In genomic region chr17:39132192-39132600, GRCh38 we compare ENCODE assay signal across 13 cellular contexts. TPM values are rescaled to one million over a fixed set of nuclear protein-coding genes. Genes with fewer than 3 reads are reported as not detected.
DNase-seq lines count a peak whose midpoint lies in the region; ATAC-seq and TF ChIP-seq lines count a peak whose summit lies in the region.
"Had no signal": no experiment of that assay in that cellular context is flagged by ENCODE, and none has a peak within 500 bp of the region (broad histone marks: within the 10 kb centered on the region; RNA-seq: fewer than 3 reads in every experiment).

No MANE protein-coding gene starts in this region.

- no peak overlapping the region for H2BK20ac ChIP-seq in H9 (ENCODE audit: low read depth, low read length, poor library complexity, severe bottlenecking)

- H2AK5ac ChIP-seq in H9 (ENCODE audit: insufficient read length, low read length): no peak overlapping the region

- no peaks in the 10 kb centered on the region; a peak in 1 of 5 replicates for H3K9me3 Mint-ChIP-seq in H9
- H3K9me3 Mint-ChIP-seq: stimulated activated naive B cell treated with anti-CD40 and anti-IgM and Interleukin-4, amounts not matched to agents 10 μg/mL and 1 μg/mL and 100 μg/mL, for 72 hours had no signal

- no peak overlapping the region for H4K91ac ChIP-seq in H9 (ENCODE audit: insufficient read length, low read depth, low read length)

- H3K27ac ChIP-seq in H9 (ENCODE audit: insufficient read length, low read depth, low read length) (no peak overlapping the region), heart right ventricle (peak overlapping the region in 7 of 10 donors; percentile 6 to 68 (median 40))

- peak; percentile 56 to 86 (median 77) for ATAC-seq in heart right ventricle
- ATAC-seq in GM18870 (IDR thresholded peaks at IDR 0.05; ENCODE audit: unreplicated experiment): no peak
- ATAC-seq in GM21360 (IDR thresholded peaks at IDR 0.05; ENCODE audit: unreplicated experiment): no peak
- ATAC-seq: stimulated activated naive B cell treated with anti-CD40 and anti-IgM and Interleukin-4, amounts not matched to agents 10 μg/mL and 1 μg/mL and 100 μg/mL, for 72 hours had no signal

- no peak overlapping the region for H4K8ac ChIP-seq in H9 (replicated peaks; ENCODE audit: insufficient read length, low read depth, low read length)

- H3K4me3 Mint-ChIP-seq in H9: no peak overlapping the region; a peak in 1 of 5 replicates
- H3K4me3 Mint-ChIP-seq: stimulated activated naive B cell treated with anti-CD40 and anti-IgM and Interleukin-4, amounts not matched to agents 10 μg/mL and 1 μg/mL and 100 μg/mL, for 72 hours had no signal

- no peak for DNase-seq in H9
- peak; percentile 83 for DNase-seq in amniotic epithelial cell (ENCODE audit: low read depth)
- peak; percentile 34 to 44 for DNase-seq in heart right ventricle
- no peak for DNase-seq in NCI-H146 treated with DMSO at 0.1 percent for 48 hours (lab: John Stamatoyannopoulos, UW; ENCODE audit: unreplicated experiment)
- no peak for DNase-seq in RPMI8226
- DNase-seq: central memory CD4-positive, alpha-beta T cell; glutamatergic neuron; stimulated activated CD4-positive, alpha-beta T cell treated with anti-CD3 and anti-CD28 coated beads, Interleukin-15, amount 100 ng/mL, for 24 hours; stimulated activated naive B cell treated with anti-CD40 and anti-IgM and Interleukin-4, amounts not matched to agents 10 μg/mL and 1 μg/mL and 100 μg/mL, for 72 hours had no signal

- H2AFZ ChIP-seq in H9 (ENCODE audit: low read length): no peak overlapping the region

- no peak overlapping the region for H2BK120ac ChIP-seq in H9 (ENCODE audit: low read depth, low read length, poor library complexity, severe bottlenecking)

- H3K79me2 ChIP-seq in H9 (ENCODE audit: insufficient read depth, low read length): no peaks in the 10 kb centered on the region

- TF ChIP-seq CTCF in H9 (conservative IDR thresholded peaks at IDR 0.05) (no peak), heart right ventricle (IDR thresholded peaks at IDR 0.05) (no peak)

- peak overlapping the region; percentile 41 to 62 (median 58); a peak in 5 of 7 replicates for H3K27ac Mint-ChIP-seq in H9
- H3K27ac Mint-ChIP-seq: stimulated activated naive B cell treated with anti-CD40 and anti-IgM and Interleukin-4, amounts not matched to agents 10 μg/mL and 1 μg/mL and 100 μg/mL, for 72 hours had no signal

- no peak overlapping the region for H2BK12ac ChIP-seq in H9 (ENCODE audit: insufficient read length, low read depth, low read length)

- H3K27me3 Mint-ChIP-seq in H9 (ENCODE audit: low read depth): peaks cover 5% of the 10 kb centered on the region

- H3K4me3 ChIP-seq in heart right ventricle (no peak overlapping the region), skeletal muscle satellite cell (ENCODE audit: low read length) (peak overlapping the region; percentile 39)
- H3K4me3 ChIP-seq: HAP-1 had no signal

- no peaks in the 10 kb centered on the region for H4K20me1 ChIP-seq in H9 (ENCODE audit: control insufficient read depth, insufficient read depth, insufficient read length)

- H3K23me2 ChIP-seq in H9 (ENCODE audit: insufficient read length, low read depth, low read length, poor library complexity, severe bottlenecking): no peaks in the 10 kb centered on the region

- H3K14ac ChIP-seq in H9 (ENCODE audit: insufficient read depth, low read length): no peak overlapping the region; the same call in 1 of the 2 replicates

- H3K9ac ChIP-seq in H9 (ENCODE audit: extremely low read depth, insufficient read length, low read length) (no peak overlapping the region), skeletal muscle satellite cell (ENCODE audit: low read depth, low read length) (no peak overlapping the region)

- no peak overlapping the region for H3K4ac ChIP-seq in H9 (ENCODE audit: low read depth, low read length)

- H3K36me3 ChIP-seq in heart right ventricle (no peaks in the 10 kb centered on the region), skeletal muscle satellite cell (ENCODE audit: insufficient read depth, low read length) (no peaks in the 10 kb centered on the region)
- H3K36me3 ChIP-seq: HAP-1 had no signal

- H3K4me1 Mint-ChIP-seq in H9: peaks cover 8 to 9% of the 10 kb centered on the region in 2 experiments; a peak in 3 of 4 replicates
- H3K4me1 Mint-ChIP-seq: stimulated activated naive B cell treated with anti-CD40 and anti-IgM and Interleukin-4, amounts not matched to agents 10 μg/mL and 1 μg/mL and 100 μg/mL, for 72 hours had no signal

- no peak overlapping the region for H2BK5ac ChIP-seq in H9 (ENCODE audit: insufficient read length, low read length)

- no peaks in the 10 kb centered on the region; a peak in 2 of 7 replicates for H3K36me3 Mint-ChIP-seq in H9 (ENCODE audit: insufficient read depth in 1 of 3, low read depth in 3 of 3)
- H3K36me3 Mint-ChIP-seq: stimulated activated naive B cell treated with anti-CD40 and anti-IgM and Interleukin-4, amounts not matched to agents 10 μg/mL and 1 μg/mL and 100 μg/mL, for 72 hours had no signal

- H3K23ac ChIP-seq in H9 (ENCODE audit: insufficient read length, low read depth, low read length): no peak overlapping the region

- H3K9me3 ChIP-seq in H9 (ENCODE audit: control insufficient read depth, low read depth, low read length) (no peaks in the 10 kb centered on the region), heart right ventricle (no peaks in the 10 kb centered on the region), skeletal muscle satellite cell (replicated peaks; ENCODE audit: low read length) (no peaks in the 10 kb centered on the region)
- H3K9me3 ChIP-seq: HAP-1 had no signal

- H3K18ac ChIP-seq in H9 (ENCODE audit: insufficient read length, low read depth, low read length): no peak overlapping the region

- no peak overlapping the region for H3K56ac ChIP-seq in H9 (ENCODE audit: insufficient read length, low read depth, low read length)

- H3K27me3 ChIP-seq in H9 (ENCODE audit: insufficient read depth, low read length) (no peaks in the 10 kb centered on the region), heart right ventricle (no peaks in the 10 kb centered on the region), skeletal muscle satellite cell (ENCODE audit: control insufficient read depth, insufficient read depth, low read length) (no peaks in the 10 kb centered on the region)

- H3K4me2 ChIP-seq in H9 (ENCODE audit: insufficient read depth, insufficient read length, low read length) (no peak overlapping the region), skeletal muscle satellite cell (ENCODE audit: low read length) (peak overlapping the region; percentile 15)

- H3K79me1 ChIP-seq in H9 (ENCODE audit: insufficient read depth, low read depth, low read length, poor library complexity, severe bottlenecking): no peaks in the 10 kb centered on the region

- H2BK15ac ChIP-seq in H9 (ENCODE audit: low read depth, low read length): no peak overlapping the region

- H3T11ph ChIP-seq in H9 (ENCODE audit: low read length): no peak overlapping the region

- intact Hi-C loops in heart right ventricle (cut with DNase I): loop anchor here in 2 of 10 donors (10.0 kb wide), 1 partner anchor 47 kb away; no protein-coding TSS in a partner anchor

- H3K4me1 ChIP-seq in H9 (ENCODE audit: insufficient read depth, low read length) (no peaks in the 10 kb centered on the region; the same call in 1 of the 2 replicates), heart right ventricle (peaks cover 0 to 26% (median 10%) of the 10 kb centered on the region in 9 donors), skeletal muscle satellite cell (ENCODE audit: control insufficient read depth, insufficient read depth, low read length) (peaks cover 11% of the 10 kb centered on the region)
- H3K4me1 ChIP-seq: HAP-1 had no signal

- H4K5ac ChIP-seq in H9 (ENCODE audit: insufficient read length, low read depth, low read length): no peak overlapping the region

- no CpG with 5 or more reads among the region's 7 CpGs for WGBS in H9 (ENCODE audit: extremely low coverage, insufficient read length, low lambda C conversion rate)
- WGBS in heart right ventricle, 2 donors: 73 to 78% methylated on average over 7 of the region's 7 CpGs

RNA-seq across cellular contexts. Expression of gene PLXDC1, which starts 19.2 kb away (rescaled TPM):
- total RNA-seq in H9 (2021): 1.6 and 2.0 TPM in 2 replicates
- total RNA-seq in heart right ventricle: 10 to 100 TPM in 7 of 10 donors, 1 to 10 TPM in 3; 9.1 to 21.3 (median 11.2) TPM
- 10 to 100 TPM in 1 of 2 donors, 1 to 10 TPM in 1; 7.3 to 20.0 TPM for polyA plus RNA-seq in heart right ventricle
- 0.22 and 0.25 TPM in 2 replicates for total RNA-seq in skeletal muscle satellite cell (2012; rRNA removed)

RNA-seq across cellular contexts. Expression of gene ARL5C, which starts 33.8 kb away (rescaled TPM):
- total RNA-seq in H9 (2021) (not detected in 2 replicates), heart right ventricle (not detected)
- not detected for polyA plus RNA-seq in heart right ventricle
- total RNA-seq in skeletal muscle satellite cell (2012; rRNA removed): not detected in 2 replicates

Comparison
In these comparisons a context has a peak if more than half of its experiments do, and no peak if none do; other contexts are left out.
1. DNase-seq: peak in amniotic epithelial cell (single experiment) and heart right ventricle (2 of 2); none in H9 (single experiment), NCI-H146 treated with DMSO at 0.1 percent for 48 hours (single experiment) and RPMI8226 (single experiment).
2. ATAC-seq: peak in heart right ventricle (8 of 8); none in GM18870 (single experiment) and GM21360 (single experiment).